Comparison of ENCODE assay signal across 1 cellular context in genomic region chr16:66525396-66526180, GRCh38.
TF ChIP-seq lines count a peak whose summit lies in the region.

No MANE protein-coding gene starts in this region.

TF ChIP-seq in SK-N-SH, 30 proteins besides CTCF, POLR2A, EP300 and RAD21:
- TF ChIP-seq FOXJ3 (CRISPR knock-in tag; IDR thresholded peaks at IDR 0.05) (no peak), MXI1 (IDR thresholded peaks at IDR 0.05; ENCODE audit: low read depth, low read length) (no peak)
